1 cellular context compared by ENCODE assay signal in genomic region chr2:21002814-21003192, GRCh38.
TF ChIP-seq lines count a peak whose summit lies in the region.

No MANE protein-coding gene starts in this region.

TF ChIP-seq in HepG2, 621 proteins besides CTCF, POLR2A, EP300 and RAD21 (continued from another document and continues in another):
- TF ChIP-seq SNAPC4 (CRISPR knock-in tag; IDR thresholded peaks at IDR 0.05) (no peak), ZNF121 (CRISPR knock-in tag; IDR thresholded peaks at IDR 0.05) (no peak), ZBTB40 (IDR thresholded peaks at IDR 0.05) (no peak), ZBTB40 (CRISPR knock-in tag; IDR thresholded peaks at IDR 0.05) (no peak), ZFP36L2 (CRISPR knock-in tag; IDR thresholded peaks at IDR 0.05) (no peak), HIVEP1 (CRISPR knock-in tag; IDR thresholded peaks at IDR 0.05) (no peak), PRPF4 (IDR thresholded peaks at IDR 0.05; ENCODE audit: low read depth, low read length, poor library complexity, severe bottlenecking) (no peak), HINFP (CRISPR knock-in tag; IDR thresholded peaks at IDR 0.05; ENCODE audit: low read depth) (no peak), ETV6 (CRISPR knock-in tag; conservative IDR thresholded peaks at IDR 0.05) (no peak), DPF2 (CRISPR knock-in tag; IDR thresholded peaks at IDR 0.05; ENCODE audit: borderline replicate concordance, low read depth) (no peak), ZNF740 (CRISPR knock-in tag; IDR thresholded peaks at IDR 0.05) (no peak), HNRNPUL1 (IDR thresholded peaks at IDR 0.05; ENCODE audit: low read depth, low read length) (no peak), ZGPAT (CRISPR knock-in tag; IDR thresholded peaks at IDR 0.05) (no peak), ZNF749 (CRISPR knock-in tag; IDR thresholded peaks at IDR 0.05; ENCODE audit: borderline replicate concordance) (no peak), ZNF766 (CRISPR knock-in tag; IDR thresholded peaks at IDR 0.05; ENCODE audit: borderline replicate concordance) (no peak), MAFK (conservative IDR thresholded peaks at IDR 0.05 in 1 of 2, IDR thresholded peaks at IDR 0.05 in 1 of 2; ENCODE audit: low read length in 2 of 2) (no peak), NBN (conservative IDR thresholded peaks at IDR 0.05) (no peak), CBX1 (IDR thresholded peaks at IDR 0.05; ENCODE audit: low read depth) (no peak), THAP9 (CRISPR knock-in tag; IDR thresholded peaks at IDR 0.05; ENCODE audit: borderline replicate concordance) (0 out of 2 replicates have a peak, but pooled peaks have one; percentile 19), ZSCAN30 (CRISPR knock-in tag; IDR thresholded peaks at IDR 0.05) (no peak), HMGA1 (CRISPR knock-in tag; conservative IDR thresholded peaks at IDR 0.05) (no peak), RBAK (CRISPR knock-in tag; IDR thresholded peaks at IDR 0.05) (no peak), JUND (CRISPR knock-in tag; IDR thresholded peaks at IDR 0.05) (no peak), GFI1 (CRISPR knock-in tag; IDR thresholded peaks at IDR 0.05; ENCODE audit: borderline replicate concordance) (no peak), MNT (IDR thresholded peaks at IDR 0.05) (no peak), ZBTB38 (CRISPR knock-in tag; IDR thresholded peaks at IDR 0.05) (no peak), SMAD9 (CRISPR knock-in tag; IDR thresholded peaks at IDR 0.05) (0 out of 2 replicates have a peak, but pooled peaks have one; percentile 9), WIZ (CRISPR knock-in tag; IDR thresholded peaks at IDR 0.05) (no peak), ZNF138 (CRISPR knock-in tag; IDR thresholded peaks at IDR 0.05; ENCODE audit: low read depth) (no peak), SKI (IDR thresholded peaks at IDR 0.05; ENCODE audit: partially characterized antibody) (no peak), LBX2 (CRISPR knock-in tag; IDR thresholded peaks at IDR 0.05; ENCODE audit: borderline replicate concordance) (no peak), KMT2B (CRISPR knock-in tag; IDR thresholded peaks at IDR 0.05) (no peak)
